24 cellular contexts compared by ENCODE assay signal in the genomic region with DNA sequence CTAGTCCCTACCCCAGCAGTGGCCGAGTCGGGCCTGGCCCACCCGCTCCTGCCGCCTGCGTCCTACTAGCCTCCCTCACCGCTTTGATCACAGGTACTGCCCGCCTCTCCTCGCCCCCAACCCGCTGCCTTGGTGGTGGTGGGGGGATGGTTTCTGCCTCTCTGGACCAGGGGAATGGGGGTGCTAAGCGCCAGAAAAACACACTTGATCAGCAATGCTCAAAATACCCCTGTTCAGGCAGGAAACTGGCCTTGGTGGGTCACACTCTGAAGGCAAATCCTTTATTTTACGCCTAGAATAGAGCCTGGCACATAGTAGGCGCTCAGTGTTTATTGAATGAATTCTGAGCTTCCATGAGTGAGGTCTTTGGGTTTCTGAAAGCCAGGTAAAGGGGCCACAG. TPM values are rescaled to one million over a fixed set of nuclear protein-coding genes. Genes with fewer than 3 reads are reported as not detected.
DNase-seq lines count a peak whose midpoint lies in the region; ATAC-seq and TF ChIP-seq lines count a peak whose summit lies in the region.
"Had no signal": no experiment of that assay in that cellular context is flagged by ENCODE, and none has a peak within 500 bp of the region (broad histone marks: within the 10 kb centered on the region; RNA-seq: fewer than 3 reads in every experiment).

No MANE protein-coding gene starts in this region.

- H3K9ac ChIP-seq in iPS-15b (ENCODE audit: low read depth, low read length), result no peak overlapping the region
- H3K9ac ChIP-seq: BLaER1, KMS-11 had no signal

- peaks cover 66% of the 10 kb centered on the region for H3K27me3 Mint-ChIP-seq in CD8-positive, alpha-beta T cell (ENCODE audit: low read depth)

- peaks cover 27% of the 10 kb centered on the region for H3K27me3 ChIP-seq in CD8-positive, alpha-beta T cell (ENCODE audit: insufficient read depth, low read length)
- H3K27me3 ChIP-seq in iPS-15b (ENCODE audit: control insufficient read depth, insufficient read depth, low read length), result peaks cover 77% of the 10 kb centered on the region
- peaks cover 71% of the 10 kb centered on the region for H3K27me3 ChIP-seq in neuron (ENCODE audit: insufficient read depth, low read length)

- no peaks in the 10 kb centered on the region for H3K9me3 Mint-ChIP-seq in CD8-positive, alpha-beta T cell
- H3K9me3 Mint-ChIP-seq: activated naive CD8-positive, alpha-beta T cell treated with anti-CD3 and anti-CD28 coated beads, Interleukin-2, amount 50 U/mL, for 24 hours; activated T-helper 2 cell treated with anti-CD3 and anti-CD28 coated beads, Interferon-gamma antibody, Interleukin-2, Interleukin-4, amounts not matched to agents 10 μg/mL and 5 μg/mL and 100 μg/mL, durations not matched to agents 14 hours and 24 hours and 36 hours; immature natural killer cell had no signal

- peaks cover 4% of the 10 kb centered on the region for H3K4me1 ChIP-seq in CD8-positive, alpha-beta T cell (ENCODE audit: insufficient read depth, low read length)
- H3K4me1 ChIP-seq in iPS-15b (ENCODE audit: control insufficient read depth, insufficient read depth, low read length) (peaks cover 4% of the 10 kb centered on the region), neuron (ENCODE audit: insufficient read depth, low read length) (no peaks in the 10 kb centered on the region)
- H3K4me1 ChIP-seq: HAP-1 had no signal

- H2AFZ ChIP-seq in neuron (ENCODE audit: low read depth, low read length), result no peak overlapping the region

- TF ChIP-seq CTCF in CD8-positive, alpha-beta T cell (IDR thresholded peaks at IDR 0.05), result no peak

- no peak for DNase-seq in CD8-positive, alpha-beta T cell
- DNase-seq in occipital lobe (lab: John Stamatoyannopoulos, UW), result no peak
- DNase-seq: activated naive CD8-positive, alpha-beta T cell treated with anti-CD3 and anti-CD28 coated beads, Interleukin-2, amount 50 U/mL, for 24 hours; immature natural killer cell; midbrain; MV-4-11; NCI-H1694; NCI-H2171; spleen; stimulated activated CD4-positive, alpha-beta T cell treated with anti-CD3 and anti-CD28 coated beads, Interleukin-4, amount 100 ng/mL, for 24 hours; T-helper 2 cell had no signal

- intact Hi-C loops in CD8-positive, alpha-beta T cell (cut with DNase I, micrococcal nuclease), result no loop called here

- peaks cover 7% of the 10 kb centered on the region for H3K4me1 Mint-ChIP-seq in CD8-positive, alpha-beta T cell (ENCODE audit: low read depth)

- H3K27ac ChIP-seq in CD8-positive, alpha-beta T cell (ENCODE audit: low read depth, low read length), result no peak overlapping the region
- peak overlapping the region; percentile 35 for H3K27ac ChIP-seq in angular gyrus (ENCODE audit: low read depth, low read length)
- H3K27ac ChIP-seq: BLaER1, KMS-11, spleen, VCaP had no signal

- POLR2A ChIA-PET in CD8-positive, alpha-beta T cell (lab: Charles Lee), result no interaction called here

- CTCF ChIA-PET in CD8-positive, alpha-beta T cell (lab: Charles Lee), result interaction anchor here (1.2 kb wide), 1 partner anchor 15 kb away, joined by 4 read pairs; no protein-coding TSS in a partner anchor

- no peaks in the 10 kb centered on the region for H3K36me3 Mint-ChIP-seq in CD8-positive, alpha-beta T cell
- H3K36me3 Mint-ChIP-seq: immature natural killer cell had no signal

- H3K36me3 ChIP-seq in CD8-positive, alpha-beta T cell (ENCODE audit: insufficient read depth, low read length), result no peaks in the 10 kb centered on the region
- H3K36me3 ChIP-seq in iPS-15b (ENCODE audit: control insufficient read depth, insufficient read depth, low read length) (no peaks in the 10 kb centered on the region), neuron (ENCODE audit: insufficient read depth, low read length) (no peaks in the 10 kb centered on the region)
- H3K36me3 ChIP-seq: BLaER1, HAP-1, spleen had no signal

- H3K4me3 Mint-ChIP-seq in CD8-positive, alpha-beta T cell, result peak overlapping the region; percentile 57
- H3K4me3 Mint-ChIP-seq: activated naive CD8-positive, alpha-beta T cell treated with anti-CD3 and anti-CD28 coated beads, Interleukin-2, amount 50 U/mL, for 24 hours; immature natural killer cell had no signal

- ATAC-seq in CD8-positive, alpha-beta T cell, result no peak
- no peak for ATAC-seq in HG02623 (IDR thresholded peaks at IDR 0.05; ENCODE audit: unreplicated experiment)
- no peak for ATAC-seq in HG02610 (IDR thresholded peaks at IDR 0.05; ENCODE audit: unreplicated experiment)
- ATAC-seq in HG03442 (IDR thresholded peaks at IDR 0.05; ENCODE audit: unreplicated experiment), result no peak
- ATAC-seq: activated naive CD8-positive, alpha-beta T cell treated with anti-CD3 and anti-CD28 coated beads, Interleukin-2, amount 50 U/mL, for 24 hours; left lobe of liver had no signal

- H3K27ac Mint-ChIP-seq in CD8-positive, alpha-beta T cell, result no peak overlapping the region
- H3K27ac Mint-ChIP-seq: activated naive CD8-positive, alpha-beta T cell treated with anti-CD3 and anti-CD28 coated beads, Interleukin-2, amount 50 U/mL, for 24 hours; activated T-helper 2 cell treated with anti-CD3 and anti-CD28 coated beads, Interferon-gamma antibody, Interleukin-2, Interleukin-4, amounts not matched to agents 10 μg/mL and 5 μg/mL and 100 μg/mL, durations not matched to agents 14 hours and 24 hours and 36 hours; immature natural killer cell had no signal

- no peak overlapping the region for H3K4me3 ChIP-seq in CD8-positive, alpha-beta T cell (ENCODE audit: low read depth, low read length)
- H3K4me3 ChIP-seq in iPS-15b (ENCODE audit: low read depth, low read length) (peak overlapping the region; percentile 58), neuron (ENCODE audit: low read length) (peak overlapping the region; percentile 50)
- H3K4me3 ChIP-seq: HAP-1 had no signal

- H3K9me3 ChIP-seq in CD8-positive, alpha-beta T cell (ENCODE audit: low read length), result no peaks in the 10 kb centered on the region
- H3K9me3 ChIP-seq in iPS-15b (ENCODE audit: control insufficient read depth, insufficient read depth, low read length), result no peaks in the 10 kb centered on the region
- H3K9me3 ChIP-seq in neuron (ENCODE audit: low read length), result no peaks in the 10 kb centered on the region
- H3K9me3 ChIP-seq: HAP-1, spleen had no signal

RNA-seq across cellular contexts. Expression of gene CRTAC1, which starts 1.0 kb away (rescaled TPM):
- not detected for total RNA-seq in CD8-positive, alpha-beta T cell
- total RNA-seq in occipital lobe, result 11.2 TPM
- total RNA-seq: activated T-helper 2 cell treated with anti-CD3 and anti-CD28 coated beads, Interferon-gamma antibody, Interleukin-2, Interleukin-4, amounts not matched to agents 10 μg/mL and 5 μg/mL and 100 μg/mL, durations not matched to agents 14 hours and 24 hours and 36 hours; fibroblast of lung had no signal

Comparison
In these comparisons a context has a peak if more than half of its experiments do, and no peak if none do; other contexts are left out.
1. RNA of gene CRTAC1, which starts 1.0 kb away (total RNA-seq): 11.2 TPM in occipital lobe (single experiment); not detected in CD8-positive, alpha-beta T cell; every median in the first group is over 10 times any median in the second.